In the genomic region with DNA sequence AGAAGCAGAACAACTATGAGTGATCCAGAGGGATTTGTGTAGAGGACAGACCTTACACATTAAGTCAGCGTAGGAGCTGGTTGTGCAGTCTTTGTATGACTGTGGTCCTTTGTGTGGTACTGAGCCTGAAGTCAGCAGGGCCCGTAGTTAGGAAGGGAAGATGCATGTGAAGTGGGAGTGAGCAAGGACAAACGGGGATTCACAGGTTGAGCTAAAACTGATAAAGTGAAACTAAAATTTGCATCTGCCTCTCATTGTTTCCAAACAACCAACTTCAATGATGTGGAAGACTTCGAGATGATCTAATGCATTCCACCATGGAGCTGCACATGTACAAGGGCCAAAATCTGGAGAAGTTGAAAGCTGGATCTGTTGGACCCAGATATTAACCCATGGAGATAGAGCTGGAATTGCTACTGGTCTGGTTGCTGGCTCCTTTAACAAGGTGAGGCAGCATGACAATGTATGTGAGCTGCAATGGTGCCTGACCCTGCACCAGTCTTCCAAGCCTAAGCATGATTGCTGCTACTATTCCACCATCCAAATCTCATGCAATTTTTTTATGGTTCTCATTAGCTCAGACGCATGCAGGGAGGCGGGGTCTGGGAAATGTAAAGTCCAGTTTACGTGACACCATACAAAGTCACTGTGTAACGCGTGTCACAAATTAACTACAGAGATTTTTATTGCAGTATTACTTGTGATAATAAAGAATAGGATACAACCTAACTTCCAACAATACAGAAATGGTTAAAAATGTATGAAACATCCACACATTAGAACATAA, we compare ENCODE assay signal across 12 cellular contexts.
DNase-seq lines count a peak whose midpoint lies in the region; ATAC-seq lines count a peak whose summit lies in the region.
"Had no signal": no experiment of that assay in that cellular context is flagged by ENCODE, and none has a peak within 500 bp of the region (broad histone marks: within the 10 kb centered on the region; RNA-seq: fewer than 3 reads in every experiment).

No MANE protein-coding gene starts in this region.

- H3K27ac Mint-ChIP-seq in stimulated activated effector memory CD8-positive, alpha-beta T cell treated with anti-CD3 and anti-CD28 coated beads, Interleukin-12 subunit alpha, Interleukin-12 subunit beta, amount 100 ng/mL, for 72 hours: no peak overlapping the region
- H3K27ac Mint-ChIP-seq: naive B cell had no signal

- peaks cover 7% of the 10 kb centered on the region for H3K4me1 Mint-ChIP-seq in stimulated activated effector memory CD8-positive, alpha-beta T cell treated with anti-CD3 and anti-CD28 coated beads, Interleukin-12 subunit alpha, Interleukin-12 subunit beta, amount 100 ng/mL, for 72 hours

- no peaks in the 10 kb centered on the region for H3K9me3 Mint-ChIP-seq in stimulated activated effector memory CD8-positive, alpha-beta T cell treated with anti-CD3 and anti-CD28 coated beads, Interleukin-12 subunit alpha, Interleukin-12 subunit beta, amount 100 ng/mL, for 72 hours
- H3K9me3 Mint-ChIP-seq: dendritic cell treated with granulocyte-macrophage colony-stimulating factor and Interleukin-4, amounts not matched to agents 40 ng/mL and 50 ng/mL, for 4 days; naive B cell had no signal

- no peak overlapping the region for H3K4me3 Mint-ChIP-seq in stimulated activated effector memory CD8-positive, alpha-beta T cell treated with anti-CD3 and anti-CD28 coated beads, Interleukin-12 subunit alpha, Interleukin-12 subunit beta, amount 100 ng/mL, for 72 hours
- H3K4me3 Mint-ChIP-seq: dendritic cell treated with granulocyte-macrophage colony-stimulating factor and Interleukin-4, amounts not matched to agents 40 ng/mL and 50 ng/mL, for 4 days; naive B cell had no signal

- ATAC-seq in GM21528 (IDR thresholded peaks at IDR 0.05; ENCODE audit: low FRiP score, unreplicated experiment) (peak; percentile 57), HG03354 (IDR thresholded peaks at IDR 0.05; ENCODE audit: poor library complexity, severe bottlenecking, unreplicated experiment) (peak; percentile 71)
- peak; percentile 51 for ATAC-seq in stimulated activated effector memory CD8-positive, alpha-beta T cell treated with anti-CD3 and anti-CD28 coated beads, Interleukin-12 subunit alpha, Interleukin-12 subunit beta, amount 100 ng/mL, for 72 hours
- ATAC-seq: PC-3 had no signal

- H3K36me3 Mint-ChIP-seq in stimulated activated effector memory CD8-positive, alpha-beta T cell treated with anti-CD3 and anti-CD28 coated beads, Interleukin-12 subunit alpha, Interleukin-12 subunit beta, amount 100 ng/mL, for 72 hours: no peaks in the 10 kb centered on the region

- DNase-seq in stimulated activated CD4-positive, alpha-beta T cell treated with anti-CD3 and anti-CD28 coated beads, Interleukin-1b, Interleukin-23, amount 100 ng/mL, for 48 hours: peak; percentile 5
- no peak for DNase-seq in stimulated activated CD4-positive, alpha-beta T cell treated with anti-CD3 and anti-CD28 coated beads, Interleukin-4, amount 100 ng/mL, for 1 hour
- DNase-seq in stimulated activated effector memory CD8-positive, alpha-beta T cell treated with anti-CD3 and anti-CD28 coated beads, Interleukin-12 subunit alpha, Interleukin-12 subunit beta, amount 100 ng/mL, for 72 hours (ENCODE audit: low spot score in 2 of 2): no peak
- no peak for DNase-seq in T-helper 9 cell
- no peak for DNase-seq in NCI-H82 treated with DMSO at 0.1 percent for 48 hours (lab: John Stamatoyannopoulos, UW; ENCODE audit: unreplicated experiment)
- DNase-seq in NCI-H2107 (lab: John Stamatoyannopoulos, UW): no peak
- DNase-seq: activated naive CD4-positive, alpha-beta T cell; naive B cell; PC-3 had no signal
